Comparison of ENCODE assay signal across 17 cellular contexts in the genomic region with DNA sequence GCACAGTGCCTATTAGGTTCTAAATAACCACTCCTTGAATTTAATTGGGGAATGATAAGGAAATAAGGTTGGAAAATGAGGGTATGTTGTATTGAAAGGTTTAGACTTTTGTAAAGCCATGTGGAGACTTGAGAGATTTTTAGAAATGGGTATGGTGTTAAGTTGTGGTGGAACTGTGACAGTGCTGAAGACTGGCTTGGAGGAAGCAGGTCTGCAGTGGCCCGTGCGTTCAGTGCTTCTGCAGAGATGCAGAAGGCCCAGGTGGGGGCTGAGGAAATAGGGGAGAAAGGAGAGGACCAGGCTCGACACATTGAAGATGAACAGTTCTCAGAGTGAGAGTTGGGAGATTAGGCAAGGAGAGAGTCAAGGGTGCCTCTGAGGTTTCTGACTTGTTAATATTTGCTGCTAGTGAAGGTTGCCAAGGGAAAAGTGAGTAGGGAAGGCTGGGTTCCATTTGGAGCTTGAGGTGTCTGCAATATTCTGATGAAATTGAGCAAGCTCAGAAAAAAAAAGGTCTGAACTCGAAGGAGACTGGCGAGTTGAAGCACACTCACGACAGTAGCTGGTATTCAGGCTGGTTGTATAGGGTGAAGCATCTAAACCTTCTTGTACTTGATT. TPM values are rescaled to one million over a fixed set of nuclear protein-coding genes. Genes with fewer than 3 reads are reported as not detected.
"Had no signal": no experiment of that assay in that cellular context is flagged by ENCODE, and none has a peak within 500 bp of the region (broad histone marks: within the 10 kb centered on the region; RNA-seq: fewer than 3 reads in every experiment).

No MANE protein-coding gene starts in this region.

- DNase-seq: activated CD4-positive, alpha-beta T cell treated with anti-CD3 and anti-CD28 coated beads, Interleukin-2, amount 50 U/mL, for 1 hour; adrenal gland; central memory CD4-positive, alpha-beta T cell; cortex of kidney; effector CD8-positive, alpha-beta T cell; left ventricle myocardium inferior; mesendoderm; T-helper 1 cell; tibial artery had no signal

- H3K4me1 ChIP-seq: adrenal gland, left ventricle myocardium inferior, tibial artery, vagina had no signal

- H3K4me3 Mint-ChIP-seq: WTC11 had no signal

- H3K9me3 ChIP-seq: adrenal gland, gastroesophageal sphincter, left ventricle myocardium inferior, neutrophil, tibial artery, vagina had no signal

- H3K4me1 Mint-ChIP-seq: WTC11 had no signal

- H3K27ac Mint-ChIP-seq: WTC11 had no signal

- ATAC-seq: gastroesophageal sphincter, WTC11 had no signal

- H3K9me3 Mint-ChIP-seq: WTC11 had no signal

- H3K4me3 ChIP-seq: adrenal gland, gastroesophageal sphincter, left ventricle myocardium inferior, SK-N-MC, tibial artery, vagina had no signal

- H3K27ac ChIP-seq: adrenal gland, epithelial cell of prostate, gastroesophageal sphincter, left ventricle myocardium inferior, SK-N-MC, tibial artery, vagina had no signal

- H3K27me3 ChIP-seq: adrenal gland, gastroesophageal sphincter, neutrophil, tibial artery, vagina had no signal

RNA-seq across cellular contexts. Expression of a gene that starts 25.5 kb away (rescaled TPM):
- total RNA-seq: adrenal gland, left ventricle myocardium inferior, skeletal muscle tissue, vagina, WTC11 had no signal
- polyA plus RNA-seq: keratinocyte had no signal
